Comparison of ENCODE assay signal across 8 cellular contexts in the genomic region with DNA sequence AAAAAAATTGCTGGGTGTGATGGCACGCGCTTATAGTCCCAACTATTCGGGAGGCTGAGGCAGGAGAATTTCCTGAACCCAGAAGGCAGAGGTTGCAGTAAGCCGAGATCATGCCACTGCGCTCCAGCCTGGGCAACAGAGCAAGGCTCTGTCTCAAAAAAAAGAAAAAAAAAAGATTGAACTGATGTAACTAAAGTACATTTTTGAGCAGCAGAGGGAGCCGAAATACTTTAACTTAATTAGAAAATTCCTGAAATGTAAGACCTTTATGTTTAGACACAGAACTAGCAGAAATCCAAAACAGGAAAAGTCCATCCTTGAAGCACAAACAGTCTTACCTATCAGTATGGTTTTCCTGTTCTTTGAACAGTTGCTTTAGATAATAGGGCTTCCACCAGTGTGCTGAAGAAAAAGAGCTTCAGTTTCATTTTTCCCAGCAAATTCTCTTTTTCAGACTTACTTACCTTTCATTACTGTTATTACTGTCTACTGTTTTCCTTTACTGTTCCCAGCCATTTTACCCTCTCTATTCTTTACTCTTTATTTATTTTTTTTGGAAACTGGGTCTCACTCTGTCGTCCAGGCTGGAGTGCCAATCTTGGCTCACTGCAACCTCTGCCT. TPM values are rescaled to one million over a fixed set of nuclear protein-coding genes. Genes with fewer than 3 reads are reported as not detected.
DNase-seq lines count a peak whose midpoint lies in the region; ATAC-seq and TF ChIP-seq lines count a peak whose summit lies in the region.

No MANE protein-coding gene starts in this region.

- no peak for DNase-seq in activated CD4-positive, alpha-beta T cell treated with anti-CD3 and anti-CD28 coated beads, Interleukin-2, amount 10 ng/mL, durations not matched to agents 7 days and 5 days
- no peak for DNase-seq in activated CD4-positive, alpha-beta T cell treated with anti-CD3 and anti-CD28 coated beads, Interleukin-2, amount 50 U/mL, for 1 hour
- peak; percentile 9 for DNase-seq in NCI-H2171 (lab: John Stamatoyannopoulos, UW)
- peak; percentile 36 to 63 for DNase-seq in dermis microvascular lymphatic vessel endothelial cell (ENCODE audit: low read depth in 2 of 2)
- DNase-seq in prostate gland (ENCODE audit: low spot score): no peak

- H3K4me3 Mint-ChIP-seq in activated CD4-positive, alpha-beta T cell treated with anti-CD3 and anti-CD28 coated beads, Interleukin-2, amount 10 ng/mL, durations not matched to agents 7 days and 5 days: no peak overlapping the region

- CTCF ChIA-PET in activated CD4-positive, alpha-beta T cell treated with anti-CD3 and anti-CD28 coated beads, Interleukin-2, amount 10 ng/mL, durations not matched to agents 7 days and 5 days (lab: Charles Lee): no interaction called here

- H3K9me3 ChIP-seq in prostate gland: no peaks in the 10 kb centered on the region

- no peaks in the 10 kb centered on the region for H3K27me3 ChIP-seq in prostate gland (replicated peaks; ENCODE audit: insufficient read depth)

- peak overlapping the region; percentile 76 for H3K27ac Mint-ChIP-seq in activated CD4-positive, alpha-beta T cell treated with anti-CD3 and anti-CD28 coated beads, Interleukin-2, amount 10 ng/mL, durations not matched to agents 7 days and 5 days

- H3K4me1 ChIP-seq in prostate gland (replicated peaks): no peaks in the 10 kb centered on the region

- intact Hi-C loops in prostate gland (cut with DNase I): loop anchor here (5.0 kb wide), 1 partner anchor 255 kb away; no protein-coding TSS in a partner anchor

- no peaks in the 10 kb centered on the region for H3K27me3 Mint-ChIP-seq in activated CD4-positive, alpha-beta T cell treated with anti-CD3 and anti-CD28 coated beads, Interleukin-2, amount 10 ng/mL, durations not matched to agents 7 days and 5 days

- TF ChIP-seq CTCF in prostate gland (IDR thresholded peaks at IDR 0.05): peak in 3 of 4 experiments; percentile 20 to 51 (median 44)

- no peak overlapping the region for H3K27ac ChIP-seq in prostate gland

- no peak for ATAC-seq in HG03196 (IDR thresholded peaks at IDR 0.05; ENCODE audit: unreplicated experiment)
- no peak for ATAC-seq in HG03159 (IDR thresholded peaks at IDR 0.05; ENCODE audit: unreplicated experiment)
- ATAC-seq in GM18909 (IDR thresholded peaks at IDR 0.05; ENCODE audit: poor library complexity, unreplicated experiment): no peak

- no peak for TF ChIP-seq POLR2A in prostate gland (IDR thresholded peaks at IDR 0.05)

- no peak overlapping the region for H3K4me3 ChIP-seq in prostate gland

- 69% methylated on average over 7 of the region's 7 CpGs for WGBS in prostate gland

- POLR2A ChIA-PET in activated CD4-positive, alpha-beta T cell treated with anti-CD3 and anti-CD28 coated beads, Interleukin-2, amount 10 ng/mL, durations not matched to agents 7 days and 5 days (lab: Charles Lee): no interaction called here

- peaks cover 45% of the 10 kb centered on the region for H3K36me3 Mint-ChIP-seq in activated CD4-positive, alpha-beta T cell treated with anti-CD3 and anti-CD28 coated beads, Interleukin-2, amount 10 ng/mL, durations not matched to agents 7 days and 5 days (ENCODE audit: low read depth)

- H3K4me1 Mint-ChIP-seq in activated CD4-positive, alpha-beta T cell treated with anti-CD3 and anti-CD28 coated beads, Interleukin-2, amount 10 ng/mL, durations not matched to agents 7 days and 5 days: peaks cover 47% of the 10 kb centered on the region

- no peaks in the 10 kb centered on the region for H3K9me3 Mint-ChIP-seq in activated CD4-positive, alpha-beta T cell treated with anti-CD3 and anti-CD28 coated beads, Interleukin-2, amount 10 ng/mL, durations not matched to agents 7 days and 5 days

- no peaks in the 10 kb centered on the region for H3K36me3 ChIP-seq in prostate gland

RNA-seq across cellular contexts. Expression of a gene that starts 33.4 kb away (rescaled TPM):
- 10 to 100 TPM; 38.9 to 42.1 TPM for total RNA-seq in activated CD4-positive, alpha-beta T cell treated with anti-CD3 and anti-CD28 coated beads, Interleukin-2, amount 10 ng/mL, durations not matched to agents 7 days and 5 days
- total RNA-seq in dermis microvascular lymphatic vessel endothelial cell (12.1 and 18.0 TPM in 2 replicates), prostate gland (10 to 100 TPM; 29.1 to 45.7 TPM)

RNA-seq across cellular contexts. Expression of a gene that starts 39.3 kb away (rescaled TPM):
- 10 to 100 TPM; 22.1 to 29.8 TPM for total RNA-seq in activated CD4-positive, alpha-beta T cell treated with anti-CD3 and anti-CD28 coated beads, Interleukin-2, amount 10 ng/mL, durations not matched to agents 7 days and 5 days
- total RNA-seq in dermis microvascular lymphatic vessel endothelial cell: 8.6 and 10.9 TPM in 2 replicates
- total RNA-seq in prostate gland: 10 to 100 TPM; 14.6 to 17.6 TPM

RNA-seq across cellular contexts. Expression of a gene that starts 45.7 kb away (rescaled TPM):
- total RNA-seq in activated CD4-positive, alpha-beta T cell treated with anti-CD3 and anti-CD28 coated beads, Interleukin-2, amount 10 ng/mL, durations not matched to agents 7 days and 5 days: 100 to 1,000 TPM; 114 to 121 TPM
- total RNA-seq in dermis microvascular lymphatic vessel endothelial cell (15.7 and 37.5 TPM in 2 replicates), prostate gland (1 to 10 TPM; 4.8 to 5.5 TPM)

Comparison
In these comparisons a context has a peak if more than half of its experiments do, and no peak if none do; other contexts are left out.
1. DNase-seq: peak in NCI-H2171 (single experiment) and dermis microvascular lymphatic vessel endothelial cell (2 of 2); none in activated CD4-positive, alpha-beta T cell treated with anti-CD3 and anti-CD28 coated beads, Interleukin-2, amount 10 ng/mL, durations not matched to agents 7 days and 5 days (single experiment), activated CD4-positive, alpha-beta T cell treated with anti-CD3 and anti-CD28 coated beads, Interleukin-2, amount 50 U/mL, for 1 hour (single experiment) and prostate gland (single experiment).